ENCODE assay signal across 32 cellular contexts in the genomic region with DNA sequence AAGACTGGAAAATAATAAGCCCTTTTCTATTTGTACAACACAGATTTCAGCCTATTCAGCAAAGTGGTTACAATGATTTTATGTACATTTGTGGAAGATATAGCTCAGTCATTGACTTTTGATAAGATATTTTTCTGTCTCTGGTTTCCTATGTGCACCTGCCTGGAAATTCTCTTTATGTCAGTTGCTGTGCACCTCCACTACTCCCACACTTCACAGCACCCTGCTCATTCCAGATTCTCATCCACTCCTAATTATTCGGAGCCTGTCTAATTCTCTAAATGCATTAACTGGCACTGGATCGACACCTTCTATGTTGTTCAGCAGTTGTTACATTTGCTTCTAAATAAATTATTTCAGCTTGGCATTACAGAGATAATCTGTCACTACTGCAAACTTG.
"Had no signal": no experiment of that assay in that cellular context is flagged by ENCODE, and none has a peak within 500 bp of the region (broad histone marks: within the 10 kb centered on the region; RNA-seq: fewer than 3 reads in every experiment).

No MANE protein-coding gene starts in this region.

- H3K4me3 Mint-ChIP-seq: activated B cell treated with CpG ODN at 0.5 μM for 24 hours; activated CD4-positive, alpha-beta memory T cell treated with anti-CD3 and anti-CD28 coated beads for 36 hours; activated CD4-positive, alpha-beta T cell treated with anti-CD3 and anti-CD28 coated beads, Interleukin-2, amount 10 ng/mL, durations not matched to agents 24 days and 14 days; activated CD8-positive, alpha-beta memory T cell treated with anti-CD3 and anti-CD28 coated beads, Interleukin-2, amount 10 ng/mL, durations not matched to agents 7 days and 5 days; activated CD8-positive, alpha-beta T cell treated with anti-CD3 and anti-CD28 coated beads, Interleukin-2, amount 10 ng/mL, durations not matched to agents 7 days and 5 days; activated naive CD4-positive, alpha-beta T cell treated with anti-CD3 and anti-CD28 coated beads for 36 hours; activated naive CD4-positive, alpha-beta T cell treated with anti-CD3 and anti-CD28 coated beads, Interleukin-2, amount 50 U/mL, for 24 hours; activated naive CD8-positive, alpha-beta T cell treated with anti-CD3 and anti-CD28 coated beads for 36 hours; activated naive CD8-positive, alpha-beta T cell treated with anti-CD3 and anti-CD28 coated beads, Interleukin-2, amount 50 U/mL, for 24 hours; activated T-helper 1 cell treated with anti-CD3 and anti-CD28 coated beads, Interleukin-12 subunit alpha, Interleukin-12 subunit beta, Interleukin-2, Interleukin-4 antibody, amounts not matched to agents 30 ng/mL and 10 ng/mL and 1 ng/mL, durations not matched to agents 14 hours and 24 hours and 36 hours; T-helper 17 cell; T-helper 2 cell treated with Interferon-gamma antibody and Interleukin-4, amounts not matched to agents 5 μg/mL and 100 μg/mL, for 36 hours had no signal

- ATAC-seq: activated CD4-positive, CD25-positive, alpha-beta regulatory T cell treated with anti-CD3 and anti-CD28 coated beads, Interleukin-2, amount 50 U/mL, for 24 hours; activated CD8-positive, alpha-beta memory T cell treated with anti-CD3 and anti-CD28 coated beads, Interleukin-2, amount 10 ng/mL, durations not matched to agents 7 days and 5 days; activated CD8-positive, alpha-beta T cell treated with anti-CD3 and anti-CD28 coated beads, Interleukin-2, amount 10 ng/mL, durations not matched to agents 7 days and 5 days; activated naive CD8-positive, alpha-beta T cell treated with anti-CD3 and anti-CD28 coated beads, Interleukin-2, amount 50 U/mL, for 24 hours; body of pancreas; esophagus mucosa; T-helper 17 cell had no signal

- H3K9me3 Mint-ChIP-seq: activated B cell treated with CpG ODN at 0.5 μM for 24 hours; activated CD4-positive, alpha-beta memory T cell treated with anti-CD3 and anti-CD28 coated beads for 36 hours; activated CD4-positive, alpha-beta T cell treated with anti-CD3 and anti-CD28 coated beads, Interleukin-2, amount 10 ng/mL, durations not matched to agents 24 days and 14 days; activated naive CD4-positive, alpha-beta T cell treated with anti-CD3 and anti-CD28 coated beads for 36 hours; activated naive CD4-positive, alpha-beta T cell treated with anti-CD3 and anti-CD28 coated beads, Interleukin-2, amount 50 U/mL, for 24 hours; activated naive CD8-positive, alpha-beta T cell treated with anti-CD3 and anti-CD28 coated beads for 36 hours; activated naive CD8-positive, alpha-beta T cell treated with anti-CD3 and anti-CD28 coated beads, Interleukin-2, amount 50 U/mL, for 24 hours; activated T-helper 1 cell treated with anti-CD3 and anti-CD28 coated beads, Interleukin-12 subunit alpha, Interleukin-12 subunit beta, Interleukin-2, Interleukin-4 antibody, amounts not matched to agents 30 ng/mL and 10 ng/mL and 1 ng/mL, durations not matched to agents 14 hours and 24 hours and 36 hours; activated T-helper 2 cell treated with anti-CD3 and anti-CD28 coated beads, Interferon-gamma antibody, Interleukin-2, Interleukin-4, amounts not matched to agents 10 μg/mL and 5 μg/mL and 100 μg/mL, durations not matched to agents 14 hours and 24 hours and 36 hours; T-helper 2 cell treated with Interferon-gamma antibody and Interleukin-4, amounts not matched to agents 5 μg/mL and 100 μg/mL, for 36 hours had no signal

- H3K4me1 Mint-ChIP-seq: activated B cell treated with CpG ODN at 0.5 μM for 24 hours; activated CD4-positive, alpha-beta T cell treated with anti-CD3 and anti-CD28 coated beads, Interleukin-2, amount 10 ng/mL, durations not matched to agents 24 days and 14 days; activated CD8-positive, alpha-beta memory T cell treated with anti-CD3 and anti-CD28 coated beads, Interleukin-2, amount 10 ng/mL, durations not matched to agents 7 days and 5 days; activated naive CD4-positive, alpha-beta T cell treated with anti-CD3 and anti-CD28 coated beads, Interleukin-2, amount 50 U/mL, for 24 hours; activated naive CD8-positive, alpha-beta T cell treated with anti-CD3 and anti-CD28 coated beads for 36 hours; activated naive CD8-positive, alpha-beta T cell treated with anti-CD3 and anti-CD28 coated beads, Interleukin-2, amount 50 U/mL, for 24 hours; T-helper 17 cell had no signal

- FAIRE-seq: endometrium, frontal cortex had no signal

- DNase-seq: activated B cell treated with CpG ODN at 0.5 μM for 24 hours; activated CD4-positive, alpha-beta memory T cell treated with anti-CD3 and anti-CD28 coated beads for 36 hours; activated CD4-positive, alpha-beta T cell treated with anti-CD3 and anti-CD28 coated beads, Interleukin-2, amount 10 ng/mL, durations not matched to agents 24 days and 14 days; activated CD8-positive, alpha-beta memory T cell treated with anti-CD3 and anti-CD28 coated beads, Interleukin-2, amount 10 ng/mL, durations not matched to agents 7 days and 5 days; activated CD8-positive, alpha-beta memory T cell treated with anti-CD3 and anti-CD28 coated beads, Interleukin-2, amount 50 U/mL, for 4 hours; activated CD8-positive, alpha-beta T cell treated with anti-CD3 and anti-CD28 coated beads, Interleukin-2, amount 10 ng/mL, durations not matched to agents 7 days and 5 days; activated effector memory CD4-positive, alpha-beta T cell treated with anti-CD3 and anti-CD28 coated beads, Interleukin-2, amount 50 U/mL, for 16 hours; activated naive CD4-positive, alpha-beta T cell treated with anti-CD3 and anti-CD28 coated beads for 36 hours; activated naive CD8-positive, alpha-beta T cell treated with anti-CD3 and anti-CD28 coated beads for 36 hours; activated naive CD8-positive, alpha-beta T cell treated with anti-CD3 and anti-CD28 coated beads, Interleukin-2, amount 50 U/mL, for 24 hours; activated T-cell treated with anti-CD3 and anti-CD28 coated beads, Interleukin-2, amount 50 U/mL, for 1 hour; activated T-cell treated with anti-CD3 and anti-CD28 coated beads, Interleukin-2, amount 50 U/mL, for 48 hours; adrenal gland; amygdala; aorta; body of pancreas; central memory CD4-positive, alpha-beta T cell; cerebellar nuclear complex; colonic mucosa; effector CD8-positive, alpha-beta T cell; foreskin fibroblast; T-helper 17 cell; T1000; WERI-Rb-1 had no signal

- H3K36me3 Mint-ChIP-seq: activated CD4-positive, alpha-beta memory T cell treated with anti-CD3 and anti-CD28 coated beads for 36 hours; activated CD8-positive, alpha-beta memory T cell treated with anti-CD3 and anti-CD28 coated beads, Interleukin-2, amount 10 ng/mL, durations not matched to agents 7 days and 5 days; activated naive CD4-positive, alpha-beta T cell treated with anti-CD3 and anti-CD28 coated beads, Interleukin-2, amount 50 U/mL, for 24 hours; activated naive CD8-positive, alpha-beta T cell treated with anti-CD3 and anti-CD28 coated beads for 36 hours had no signal

- H3K27ac Mint-ChIP-seq: activated B cell treated with CpG ODN at 0.5 μM for 24 hours; activated CD4-positive, alpha-beta memory T cell treated with anti-CD3 and anti-CD28 coated beads for 36 hours; activated CD4-positive, alpha-beta T cell treated with anti-CD3 and anti-CD28 coated beads, Interleukin-2, amount 10 ng/mL, durations not matched to agents 24 days and 14 days; activated CD8-positive, alpha-beta memory T cell treated with anti-CD3 and anti-CD28 coated beads, Interleukin-2, amount 10 ng/mL, durations not matched to agents 7 days and 5 days; activated CD8-positive, alpha-beta T cell treated with anti-CD3 and anti-CD28 coated beads, Interleukin-2, amount 10 ng/mL, durations not matched to agents 7 days and 5 days; activated naive CD4-positive, alpha-beta T cell treated with anti-CD3 and anti-CD28 coated beads for 36 hours; activated naive CD4-positive, alpha-beta T cell treated with anti-CD3 and anti-CD28 coated beads, Interleukin-2, amount 50 U/mL, for 24 hours; activated naive CD8-positive, alpha-beta T cell treated with anti-CD3 and anti-CD28 coated beads for 36 hours; activated naive CD8-positive, alpha-beta T cell treated with anti-CD3 and anti-CD28 coated beads, Interleukin-2, amount 50 U/mL, for 24 hours; activated T-helper 1 cell treated with anti-CD3 and anti-CD28 coated beads, Interleukin-12 subunit alpha, Interleukin-12 subunit beta, Interleukin-2, Interleukin-4 antibody, amounts not matched to agents 30 ng/mL and 10 ng/mL and 1 ng/mL, durations not matched to agents 14 hours and 24 hours and 36 hours; activated T-helper 2 cell treated with anti-CD3 and anti-CD28 coated beads, Interferon-gamma antibody, Interleukin-2, Interleukin-4, amounts not matched to agents 10 μg/mL and 5 μg/mL and 100 μg/mL, durations not matched to agents 14 hours and 24 hours and 36 hours; T-helper 17 cell; T-helper 2 cell treated with Interferon-gamma antibody and Interleukin-4, amounts not matched to agents 5 μg/mL and 100 μg/mL, for 36 hours had no signal

- H3K27me3 Mint-ChIP-seq: activated B cell treated with CpG ODN at 0.5 μM for 24 hours; activated CD4-positive, alpha-beta memory T cell treated with anti-CD3 and anti-CD28 coated beads for 36 hours; activated CD4-positive, alpha-beta T cell treated with anti-CD3 and anti-CD28 coated beads, Interleukin-2, amount 10 ng/mL, durations not matched to agents 24 days and 14 days; activated CD8-positive, alpha-beta memory T cell treated with anti-CD3 and anti-CD28 coated beads, Interleukin-2, amount 10 ng/mL, durations not matched to agents 7 days and 5 days; activated naive CD4-positive, alpha-beta T cell treated with anti-CD3 and anti-CD28 coated beads, Interleukin-2, amount 50 U/mL, for 24 hours; activated naive CD8-positive, alpha-beta T cell treated with anti-CD3 and anti-CD28 coated beads for 36 hours; activated naive CD8-positive, alpha-beta T cell treated with anti-CD3 and anti-CD28 coated beads, Interleukin-2, amount 50 U/mL, for 24 hours; T-helper 17 cell had no signal
